Comparison of ENCODE assay signal across 9 cellular contexts in genomic region chr4:168076989-168077725, GRCh38. TPM values are rescaled to one million over a fixed set of nuclear protein-coding genes. Genes with fewer than 3 reads are reported as not detected.
DNase-seq lines count a peak whose midpoint lies in the region; ATAC-seq and TF ChIP-seq lines count a peak whose summit lies in the region.
"Had no signal": no experiment of that assay in that cellular context is flagged by ENCODE, and none has a peak within 500 bp of the region (broad histone marks: within the 10 kb centered on the region; RNA-seq: fewer than 3 reads in every experiment).

No MANE protein-coding gene starts in this region.

- H3K27me3 ChIP-seq in BE2C, result peaks cover 6% of the 10 kb centered on the region

- no peak overlapping the region for H3K4me3 Mint-ChIP-seq in naive B cell
- H3K4me3 Mint-ChIP-seq: T-helper 17 cell had no signal

- DNase-seq in BE2C (peak; percentile 75), NCI-H1436 treated with DMSO at 0.1 percent for 48 hours (lab: John Stamatoyannopoulos, UW) (peak; percentile 3), epithelial cell of proximal tubule (ENCODE audit: low read depth) (peak; percentile 12), naive B cell (peak; percentile 9), ureter (ENCODE audit: low spot score) (peak; percentile 66)

- H3K4me3 ChIP-seq in BE2C (ENCODE audit: low read depth, low read length) (no peak overlapping the region), WI38 (ENCODE audit: low read depth, low read length) (no peak overlapping the region), epithelial cell of proximal tubule (ENCODE audit: low read depth, low read length) (no peak overlapping the region)

- no peaks in the 10 kb centered on the region for H3K36me3 ChIP-seq in BE2C

- no peaks in the 10 kb centered on the region for H3K4me1 Mint-ChIP-seq in naive B cell
- H3K4me1 Mint-ChIP-seq: T-helper 17 cell had no signal

- no peaks in the 10 kb centered on the region for H3K4me1 ChIP-seq in BE2C

- no peak overlapping the region for H3K27ac Mint-ChIP-seq in naive B cell
- H3K27ac Mint-ChIP-seq: T-helper 17 cell had no signal

- TF ChIP-seq CTCF in BE2C (IDR thresholded peaks at IDR 0.05; ENCODE audit: low read depth, low read length), result peak; percentile 99
- TF ChIP-seq CTCF in WI38 (IDR thresholded peaks at IDR 0.05; ENCODE audit: low read depth, low read length), result peak; percentile 94
- TF ChIP-seq CTCF in epithelial cell of proximal tubule (conservative IDR thresholded peaks at IDR 0.05; ENCODE audit: low read depth, low read length), result peak; percentile 99

- H3K27me3 Mint-ChIP-seq in naive B cell, result peaks cover 0 to 11% (median 0%) of the 10 kb centered on the region in 3 donors

- ATAC-seq in GM18517 (IDR thresholded peaks at IDR 0.05; ENCODE audit: unreplicated experiment), result peak; percentile 81
- peak; percentile 92 for ATAC-seq in HG02885 (IDR thresholded peaks at IDR 0.05; ENCODE audit: poor library complexity, unreplicated experiment)
- no peak for ATAC-seq in naive B cell (ENCODE audit: low read depth in 2 of 2)
- ATAC-seq: T-helper 17 cell had no signal

- peaks cover 0 to 3% (median 0%) of the 10 kb centered on the region in 7 donors for H3K9me3 Mint-ChIP-seq in naive B cell

- H3K36me3 Mint-ChIP-seq in naive B cell, result no peaks in the 10 kb centered on the region

- no peaks in the 10 kb centered on the region for H3K9me3 ChIP-seq in BE2C

RNA-seq across cellular contexts. Expression of gene ANXA10, which starts 15.2 kb away (rescaled TPM):
- polyA plus RNA-seq in BE2C (2012; ENCODE audit: insufficient read depth, insufficient read length, low read depth), result not detected
- total RNA-seq in epithelial cell of proximal tubule, result 0.29 and 0.94 TPM in 2 replicates
- polyA plus RNA-seq in naive B cell (ENCODE audit: low read depth in 6 of 6), result not detected
- total RNA-seq in ureter, result 36.3 TPM
- total RNA-seq: T-helper 17 cell had no signal

Comparison
In these comparisons a context has a peak if more than half of its experiments do, and no peak if none do; other contexts are left out.
1. DNase-seq: peak in every context shown above with its lines; median percentile 75 in BE2C; 66 in ureter; 12 in epithelial cell of proximal tubule; 9 in naive B cell; 3 in NCI-H1436 treated with DMSO at 0.1 percent for 48 hours.
2. ATAC-seq: peak in GM18517 (single experiment) and HG02885 (single experiment); none in naive B cell (0 of 2).
3. RNA of gene ANXA10, which starts 15.2 kb away (total RNA-seq): 36.3 TPM in ureter (single experiment); 0.29 to 0.94 TPM in epithelial cell of proximal tubule; every median in the first group is over 10 times any median in the second.
4. Peak in every context shown above with its lines, with median percentiles within 50 percentile points of each other: CTCF ChIP-seq.